In the genomic region with DNA sequence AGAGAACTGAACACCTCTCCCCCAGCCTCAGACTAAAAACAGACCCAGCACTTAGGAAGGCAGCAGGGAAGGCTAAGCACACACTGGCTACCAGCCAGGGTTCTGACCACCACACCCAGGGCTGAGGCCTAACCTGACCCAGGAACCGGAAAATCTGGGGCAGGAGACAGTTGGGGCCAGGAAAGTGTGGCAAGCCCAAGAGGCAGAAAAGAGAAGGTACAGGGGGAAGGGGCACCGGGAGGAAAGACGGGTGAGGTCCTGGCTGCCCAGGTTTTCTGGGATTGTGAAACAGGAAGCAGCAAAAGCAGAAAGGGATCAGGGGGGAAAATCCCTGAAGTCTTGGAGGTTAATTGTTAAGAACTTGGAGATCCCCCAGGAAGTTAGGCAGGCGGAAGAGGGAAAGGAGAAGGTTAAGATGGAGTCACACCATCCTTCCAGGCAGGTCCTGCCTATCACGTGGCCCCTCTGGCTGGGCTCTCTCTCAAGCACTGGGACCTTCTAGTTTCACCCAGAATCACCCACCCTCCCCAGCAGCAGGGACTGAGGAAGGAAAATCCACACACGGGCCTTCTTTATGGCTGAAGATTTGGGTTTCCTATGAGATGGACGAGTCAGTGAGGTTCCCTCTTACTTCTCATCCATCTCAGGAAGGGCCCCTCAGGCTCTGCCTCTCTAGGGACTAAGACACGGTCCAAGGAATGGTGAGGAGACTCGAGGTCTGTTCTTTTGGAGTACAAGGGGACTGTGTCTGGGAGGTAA, we compare ENCODE assay signal across 8 cellular contexts.
DNase-seq lines count a peak whose midpoint lies in the region; ATAC-seq and TF ChIP-seq lines count a peak whose summit lies in the region.

No MANE protein-coding gene starts in this region.

- DNase-seq in NB4 (ENCODE audit: low read depth) (peak; percentile 71), astrocyte of the cerebellum (ENCODE audit: low read depth) (no peak), iris pigment epithelial cell (ENCODE audit: low read depth) (peak; percentile 70), DMS79 treated with DMSO at 0.1 percent for 48 hours (lab: John Stamatoyannopoulos, UW) (no peak), NCI-H1048 (lab: John Stamatoyannopoulos, UW) (no peak)
- DNase-seq in stimulated activated naive CD8-positive, alpha-beta T cell treated with anti-CD3 and anti-CD28 coated beads, Interleukin-15, Interleukin-2, amounts not matched to agents 100 U/mL and 50 U/mL, for 24 hours, result peak; percentile 41

- in situ Hi-C loops in astrocyte of the cerebellum (cut with HindIII; ENCODE audit: low sequenced_read_pairs), result no loop called here

- ATAC-seq in stimulated activated naive CD8-positive, alpha-beta T cell treated with anti-CD3 and anti-CD28 coated beads, Interleukin-15, Interleukin-2, amounts not matched to agents 100 U/mL and 50 U/mL, for 24 hours, result no peak
- ATAC-seq in HG02938 (IDR thresholded peaks at IDR 0.05; ENCODE audit: unreplicated experiment), result no peak

- TF ChIP-seq CTCF in NB4 (IDR thresholded peaks at IDR 0.05; ENCODE audit: low read depth, low read length) (no peak), astrocyte of the cerebellum (IDR thresholded peaks at IDR 0.05; ENCODE audit: low read depth, low read length, missing control alignments) (no peak)

- no peak for TF ChIP-seq POLR2A in NB4 (IDR thresholded peaks at IDR 0.05; ENCODE audit: extremely low read depth, insufficient read length)

- peak overlapping the region; percentile 88 for H3K4me3 ChIP-seq in GM08714 (ENCODE audit: low read length)
- peak overlapping the region; percentile 99 for H3K4me3 ChIP-seq in NB4 (ENCODE audit: low read depth, low read length)
- H3K4me3 ChIP-seq in astrocyte of the cerebellum (ENCODE audit: low read depth, low read length), result peak overlapping the region; percentile 94

Comparison
In these comparisons a context has a peak if more than half of its experiments do, and no peak if none do; other contexts are left out.
1. DNase-seq: peak in NB4 (single experiment), iris pigment epithelial cell (single experiment) and stimulated activated naive CD8-positive, alpha-beta T cell treated with anti-CD3 and anti-CD28 coated beads, Interleukin-15, Interleukin-2, amounts not matched to agents 100 U/mL and 50 U/mL, for 24 hours (single experiment); none in astrocyte of the cerebellum (single experiment), DMS79 treated with DMSO at 0.1 percent for 48 hours (single experiment) and NCI-H1048 (single experiment).
2. Peak in every context shown above with its lines, with median percentiles within 50 percentile points of each other: H3K4me3 ChIP-seq.